In the genomic region with DNA sequence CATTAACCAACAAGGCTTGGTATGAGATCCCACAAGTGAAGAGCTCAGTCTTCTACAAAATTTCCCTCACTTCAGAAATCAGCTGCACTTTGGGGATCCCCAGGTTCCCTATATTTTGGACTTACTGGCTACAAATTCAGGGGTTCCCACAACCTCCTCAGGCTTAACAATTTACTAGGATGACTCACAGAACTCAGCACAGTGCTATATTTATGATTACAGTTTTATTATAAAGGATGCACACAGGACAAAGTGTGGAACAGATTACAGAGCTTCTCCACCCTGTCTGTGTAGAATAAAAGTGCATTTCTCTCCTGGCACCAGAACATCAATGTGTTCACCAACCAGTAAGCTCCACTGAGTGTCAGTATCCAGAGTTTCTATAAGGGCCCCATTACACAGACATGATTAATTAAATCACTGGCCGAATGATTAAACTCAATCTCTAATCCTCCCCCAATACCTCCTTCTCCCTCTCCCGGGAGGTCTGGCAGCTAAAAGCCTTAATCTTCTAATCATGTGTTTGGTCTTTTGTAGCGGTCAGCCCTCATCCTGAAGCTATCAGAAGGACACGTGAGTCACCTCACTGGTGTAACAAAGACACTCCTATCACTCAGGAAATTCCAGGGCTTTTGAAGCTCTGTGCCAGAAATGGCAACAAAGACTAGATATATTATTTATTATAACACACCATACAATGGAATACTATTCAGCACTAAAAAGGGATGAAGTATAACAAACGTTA, we compare ENCODE assay signal across 20 cellular contexts.
DNase-seq lines count a peak whose midpoint lies in the region; ATAC-seq and TF ChIP-seq lines count a peak whose summit lies in the region.
"Had no signal": no experiment of that assay in that cellular context is flagged by ENCODE, and none has a peak within 500 bp of the region (broad histone marks: within the 10 kb centered on the region; RNA-seq: fewer than 3 reads in every experiment).

No MANE protein-coding gene starts in this region.

- H3K4me3 Mint-ChIP-seq in stimulated activated naive B cell treated with anti-CD40 and anti-IgM and Interleukin-4, amounts not matched to agents 10 μg/mL and 1 μg/mL and 100 μg/mL, for 72 hours: no peak overlapping the region
- H3K4me3 Mint-ChIP-seq: CD4-positive, alpha-beta memory T cell; memory B cell had no signal

- H3K4me2 ChIP-seq in hepatocyte: no peak overlapping the region

- H3K27me3 Mint-ChIP-seq in stimulated activated naive B cell treated with anti-CD40 and anti-IgM and Interleukin-4, amounts not matched to agents 10 μg/mL and 1 μg/mL and 100 μg/mL, for 72 hours: no peaks in the 10 kb centered on the region
- H3K27me3 Mint-ChIP-seq: CD4-positive, alpha-beta memory T cell; memory B cell had no signal

- no peak for DNase-seq in Right ventricle myocardium superior
- no peak for DNase-seq in Right ventricle myocardium inferior (ENCODE audit: missing footprints)
- peak; percentile 43 for DNase-seq in amniotic epithelial cell (ENCODE audit: low read depth)
- DNase-seq in hepatocyte (ENCODE audit: low spot score): peak; percentile 8
- no peak for DNase-seq in stimulated activated naive B cell treated with anti-CD40 and anti-IgM and Interleukin-4, amounts not matched to agents 10 μg/mL and 1 μg/mL and 100 μg/mL, for 72 hours
- DNase-seq: activated CD4-positive, alpha-beta T cell treated with anti-CD3 and anti-CD28 coated beads, Interleukin-2, amount 50 U/mL, for 1 hour; activated T-cell treated with anti-CD3 and anti-CD28 coated beads, Interleukin-2, amount 50 U/mL, for 48 hours; CD4-positive, alpha-beta memory T cell; colonic mucosa; KBM-7; NCI-H510A treated with DMSO at 0.1 percent for 48 hours; RPMI8226; stimulated activated naive CD4-positive, alpha-beta T cell treated with Interleukin-2 at 50 U/mL for 16 hours; T-helper 9 cell had no signal

- ATAC-seq in Right ventricle myocardium superior (ENCODE audit: poor library complexity): peak; percentile 12
- ATAC-seq in Right ventricle myocardium inferior: no peak
- ATAC-seq in stimulated activated naive B cell treated with anti-CD40 and anti-IgM and Interleukin-4, amounts not matched to agents 10 μg/mL and 1 μg/mL and 100 μg/mL, for 72 hours (replicated peaks): peak; percentile 25 to 57
- ATAC-seq in HG03565 (IDR thresholded peaks at IDR 0.05; ENCODE audit: unreplicated experiment): no peak
- no peak for ATAC-seq in GM21515 (IDR thresholded peaks at IDR 0.05; ENCODE audit: unreplicated experiment)
- ATAC-seq in HG02610 (IDR thresholded peaks at IDR 0.05; ENCODE audit: unreplicated experiment): no peak

- no peaks in the 10 kb centered on the region for H3K9me3 Mint-ChIP-seq in stimulated activated naive B cell treated with anti-CD40 and anti-IgM and Interleukin-4, amounts not matched to agents 10 μg/mL and 1 μg/mL and 100 μg/mL, for 72 hours
- H3K9me3 Mint-ChIP-seq: CD4-positive, alpha-beta memory T cell; memory B cell had no signal

- TF ChIP-seq CTCF in hepatocyte (IDR thresholded peaks at IDR 0.05; ENCODE audit: poor library complexity): no peak

- 75% methylated on average over 5 of the region's 5 CpGs for WGBS in hepatocyte (ENCODE audit: low lambda C conversion rate, missing lambda C conversion rate)

- H3K9me2 ChIP-seq in hepatocyte (replicated peaks; ENCODE audit: insufficient read depth): no peaks in the 10 kb centered on the region

- H4K20me1 ChIP-seq in hepatocyte (ENCODE audit: insufficient read depth, poor library complexity, severe bottlenecking): no peaks in the 10 kb centered on the region

- no peak overlapping the region for H3K4me3 ChIP-seq in hepatocyte
- H3K4me3 ChIP-seq: colonic mucosa, esophagus muscularis mucosa, vagina had no signal

- no peaks in the 10 kb centered on the region for H3K36me3 ChIP-seq in hepatocyte (replicated peaks; ENCODE audit: insufficient read depth, low read depth)
- H3K36me3 ChIP-seq: colonic mucosa, vagina had no signal

- H3K27me3 ChIP-seq in hepatocyte: no peaks in the 10 kb centered on the region
- H3K27me3 ChIP-seq: colonic mucosa, esophagus muscularis mucosa, vagina had no signal

- H3K4me1 ChIP-seq in hepatocyte (ENCODE audit: insufficient read depth): no peaks in the 10 kb centered on the region
- H3K4me1 ChIP-seq: colonic mucosa had no signal

- H3K79me2 ChIP-seq in hepatocyte: peaks cover 79% of the 10 kb centered on the region

- intact Hi-C loops in Right ventricle myocardium superior (cut with DNase I) (loop anchor here (10.0 kb wide), 2 partner anchors 105 to 205 kb away; a partner anchor contains a TSS), Right ventricle myocardium inferior (cut with DNase I) (loop anchor here (5.0 kb wide), 1 partner anchor 52 kb away; no protein-coding TSS in a partner anchor)

- H3K27ac ChIP-seq in hepatocyte: no peak overlapping the region
- H3K27ac ChIP-seq: colonic mucosa, esophagus muscularis mucosa, vagina had no signal

- H3K36me3 Mint-ChIP-seq in stimulated activated naive B cell treated with anti-CD40 and anti-IgM and Interleukin-4, amounts not matched to agents 10 μg/mL and 1 μg/mL and 100 μg/mL, for 72 hours: peaks cover 2 to 21% of the 10 kb centered on the region in 2 donors

- H3K9me3 ChIP-seq in hepatocyte (ENCODE audit: low read depth): no peaks in the 10 kb centered on the region
- H3K9me3 ChIP-seq: colonic mucosa, esophagus muscularis mucosa, vagina had no signal

- no peak overlapping the region for H3K27ac Mint-ChIP-seq in stimulated activated naive B cell treated with anti-CD40 and anti-IgM and Interleukin-4, amounts not matched to agents 10 μg/mL and 1 μg/mL and 100 μg/mL, for 72 hours
- H3K27ac Mint-ChIP-seq: CD4-positive, alpha-beta memory T cell; memory B cell had no signal

- no peak overlapping the region for H2AFZ ChIP-seq in hepatocyte

- H3K4me1 Mint-ChIP-seq in stimulated activated naive B cell treated with anti-CD40 and anti-IgM and Interleukin-4, amounts not matched to agents 10 μg/mL and 1 μg/mL and 100 μg/mL, for 72 hours: peaks cover 9 to 33% of the 10 kb centered on the region in 2 donors

Comparison
In these comparisons a context has a peak if more than half of its experiments do, and no peak if none do; other contexts are left out.
1. ATAC-seq: peak in Right ventricle myocardium superior (single experiment) and stimulated activated naive B cell treated with anti-CD40 and anti-IgM and Interleukin-4, amounts not matched to agents 10 μg/mL and 1 μg/mL and 100 μg/mL, for 72 hours (2 of 2); none in Right ventricle myocardium inferior (single experiment), HG03565 (single experiment), GM21515 (single experiment) and HG02610 (single experiment).
2. DNase-seq: peak in amniotic epithelial cell (single experiment) and hepatocyte (single experiment); none in Right ventricle myocardium superior (single experiment), Right ventricle myocardium inferior (single experiment) and stimulated activated naive B cell treated with anti-CD40 and anti-IgM and Interleukin-4, amounts not matched to agents 10 μg/mL and 1 μg/mL and 100 μg/mL, for 72 hours (single experiment).